8 cellular contexts compared by ENCODE assay signal in genomic region chr1:200558866-200559459, GRCh38.
DNase-seq lines count a peak whose midpoint lies in the region; ATAC-seq, FAIRE-seq and TF ChIP-seq lines count a peak whose summit lies in the region.

No MANE protein-coding gene starts in this region.

- no peaks in the 10 kb centered on the region for H3K27me3 Mint-ChIP-seq in CD4-positive, alpha-beta memory T cell
- no peaks in the 10 kb centered on the region for H3K27me3 Mint-ChIP-seq in stimulated activated memory B cell treated with anti-CD40 and anti-IgM and Interleukin-4, amounts not matched to agents 10 μg/mL and 1 μg/mL and 100 μg/mL, for 72 hours

- H3K36me3 ChIP-seq in CD4-positive, alpha-beta memory T cell (ENCODE audit: insufficient read depth, low read length): no peaks in the 10 kb centered on the region
- H3K36me3 ChIP-seq in K562 (ENCODE audit: control insufficient read depth, insufficient read depth, low read length): peaks cover 60% of the 10 kb centered on the region

- H2AFZ ChIP-seq in K562 (ENCODE audit: low read depth, low read length): no peak overlapping the region

- peak; percentile 89 for ATAC-seq in K562
- ATAC-seq in left colon: peak; percentile 56
- ATAC-seq in stimulated activated memory B cell treated with anti-CD40 and anti-IgM and Interleukin-4, amounts not matched to agents 10 μg/mL and 1 μg/mL and 100 μg/mL, for 72 hours: no peak
- ATAC-seq in GM19467 (IDR thresholded peaks at IDR 0.05; ENCODE audit: unreplicated experiment): no peak
- ATAC-seq in GM18502 (IDR thresholded peaks at IDR 0.05; ENCODE audit: poor library complexity, unreplicated experiment): no peak

- TF ChIP-seq CTCF in K562 (IDR thresholded peaks at IDR 0.05 in 2 of 3, conservative IDR thresholded peaks at IDR 0.05 in 1 of 3; ENCODE audit: insufficient read depth in 2 of 3, low read depth in 1 of 3, low read length in 3 of 3): peak; percentile 47 to 77 (median 62); a peak in 5 of 6 replicates

- no peak overlapping the region for H3K4me3 Mint-ChIP-seq in CD4-positive, alpha-beta memory T cell
- no peak overlapping the region for H3K4me3 Mint-ChIP-seq in stimulated activated memory B cell treated with anti-CD40 and anti-IgM and Interleukin-4, amounts not matched to agents 10 μg/mL and 1 μg/mL and 100 μg/mL, for 72 hours

- H3K9ac ChIP-seq in K562 (ENCODE audit: insufficient read depth in 1 of 2, low read depth in 2 of 2, low read length in 2 of 2): no peak overlapping the region

- H3K27ac ChIP-seq in CD4-positive, alpha-beta memory T cell (ENCODE audit: low read depth, low read length): no peak overlapping the region
- H3K27ac ChIP-seq in K562 (ENCODE audit: extremely low read depth, low read depth, low read length): no peak overlapping the region

- POLR2A ChIA-PET in CD4-positive, alpha-beta memory T cell (lab: Charles Lee; ENCODE audit: partially characterized antibody): no interaction called here
- POLR2A ChIA-PET in K562 (lab: Yijun Ruan, JAX): interaction anchor here (1.6 kb wide), 1 partner anchor 9 kb away, joined by 6 read pairs; no protein-coding TSS in a partner anchor

- no peak for TF ChIP-seq POLR2A in K562 (conservative IDR thresholded peaks at IDR 0.05)

- in situ Hi-C loops in K562 (cut with MboI): no loop called here

- TF ChIP-seq RAD21 in K562 (CRISPR knock-in tag; conservative IDR thresholded peaks at IDR 0.05 in 1 of 2, IDR thresholded peaks at IDR 0.05 in 1 of 2): peak; percentile 66 to 77

- no TSS peak for BruUV-seq in K562 (replicated peaks; lab: Mats Ljungman, UMichigan)

- no peak overlapping the region for H3K4me2 ChIP-seq in K562 (ENCODE audit: insufficient read depth, low read length)

- H3K4me1 Mint-ChIP-seq in CD4-positive, alpha-beta memory T cell: peaks cover 0 to 2% (median 0%) of the 10 kb centered on the region in 4 donors
- peaks cover 14% of the 10 kb centered on the region for H3K4me1 Mint-ChIP-seq in stimulated activated memory B cell treated with anti-CD40 and anti-IgM and Interleukin-4, amounts not matched to agents 10 μg/mL and 1 μg/mL and 100 μg/mL, for 72 hours

- DNase-seq in CD4-positive, alpha-beta memory T cell: peak in 4 of 5 donors; percentile 5 to 12 (median 10)
- DNase-seq in GM18507 (ENCODE audit: extremely low spot score, insufficient read length, low read depth): no peak
- peak; percentile 13 for DNase-seq in NCI-H2081 treated with DMSO at 0.1 percent for 48 hours (lab: John Stamatoyannopoulos, UW)
- peak in 2 of 4 experiments; percentile 28 to 57 for DNase-seq in K562 (ENCODE audit: extremely low read depth in 1 of 4, low spot score in 3 of 4)
- no peak for DNase-seq in left colon

- H3K4me1 ChIP-seq in CD4-positive, alpha-beta memory T cell (ENCODE audit: insufficient read depth, low read length): no peaks in the 10 kb centered on the region
- H3K4me1 ChIP-seq in K562 (replicated peaks in 1 of 2; ENCODE audit: control insufficient read depth in 2 of 2, insufficient read depth in 2 of 2, low read length in 2 of 2): no peaks in the 10 kb centered on the region

- H3K36me3 Mint-ChIP-seq in CD4-positive, alpha-beta memory T cell: no peaks in the 10 kb centered on the region
- no peaks in the 10 kb centered on the region for H3K36me3 Mint-ChIP-seq in stimulated activated memory B cell treated with anti-CD40 and anti-IgM and Interleukin-4, amounts not matched to agents 10 μg/mL and 1 μg/mL and 100 μg/mL, for 72 hours

- FAIRE-seq in GM18507 (lab: Jason Lieb, UNC) (peak; percentile 81), K562 (lab: Jason Lieb, UNC) (peak; percentile 69)

- CTCF ChIA-PET in CD4-positive, alpha-beta memory T cell (lab: Charles Lee; ENCODE audit: partially characterized antibody): interaction anchor here (0.8 to 2.7 kb wide), 18 partner anchors 8 to 281 kb away, joined by 3 to 15 read pairs (median 4); no protein-coding TSS in a partner anchor
- CTCF ChIA-PET in K562 (lab: Yijun Ruan, JAX; ENCODE audit: low intra/inter-chr PET ratio): interaction anchor here (0.8 to 2.7 kb wide), 6 partner anchors 244 to 560 kb away, joined by 3 to 28 read pairs (median 8); no protein-coding TSS in a partner anchor

- H3K27me3 ChIP-seq in CD4-positive, alpha-beta memory T cell (ENCODE audit: insufficient read depth, low read length): no peaks in the 10 kb centered on the region
- H3K27me3 ChIP-seq in K562 (ENCODE audit: control insufficient read depth in 2 of 2, insufficient read depth in 2 of 2, low read length in 2 of 2): no peaks in the 10 kb centered on the region

- H3K9me3 ChIP-seq in CD4-positive, alpha-beta memory T cell (ENCODE audit: control insufficient read depth in 1 of 2, low read length in 2 of 2): no peaks in the 10 kb centered on the region
- H3K9me3 ChIP-seq in K562 (replicated peaks; ENCODE audit: control insufficient read depth, insufficient read depth, low read depth, low read length): no peaks in the 10 kb centered on the region

- H3K9me1 ChIP-seq in K562 (ENCODE audit: control insufficient read depth, insufficient read depth, low read length): no peaks in the 10 kb centered on the region

- H3K79me2 ChIP-seq in K562 (ENCODE audit: control insufficient read depth, insufficient read depth, low read length): no peaks in the 10 kb centered on the region

- WGBS in K562 (ENCODE audit: insufficient coverage, low coverage, missing lambda C conversion rate): 24% methylated on average over 2 of the region's 2 CpGs

- no peak for TF ChIP-seq EP300 in K562 (IDR thresholded peaks at IDR 0.05; ENCODE audit: low read length)

- peak overlapping the region in 1 of 7 donors; percentile 65 for H3K27ac Mint-ChIP-seq in CD4-positive, alpha-beta memory T cell
- H3K27ac Mint-ChIP-seq in stimulated activated memory B cell treated with anti-CD40 and anti-IgM and Interleukin-4, amounts not matched to agents 10 μg/mL and 1 μg/mL and 100 μg/mL, for 72 hours: no peak overlapping the region

- intact Hi-C loops in CD4-positive, alpha-beta memory T cell (cut with micrococcal nuclease): loop anchor here (1.0 to 10.0 kb wide), 2 partner anchors 484 to 556 kb away; partner anchors contain the start of gene CACNA1S
- intact Hi-C loops in K562 (cut with micrococcal nuclease) (loop anchor here (1.0 to 5.0 kb wide), 2 partner anchors 63 to 244 kb away; partner anchors contain the start of gene KIF14), left colon (cut with DNase I, micrococcal nuclease) (no loop called here)

- H3K4me3 ChIP-seq in CD4-positive, alpha-beta memory T cell (ENCODE audit: low read length in 2 of 2): no peak overlapping the region
- no peak overlapping the region for H3K4me3 ChIP-seq in K562

- no peaks in the 10 kb centered on the region for H3K9me3 Mint-ChIP-seq in CD4-positive, alpha-beta memory T cell
- H3K9me3 Mint-ChIP-seq in stimulated activated memory B cell treated with anti-CD40 and anti-IgM and Interleukin-4, amounts not matched to agents 10 μg/mL and 1 μg/mL and 100 μg/mL, for 72 hours: no peaks in the 10 kb centered on the region

- no peaks in the 10 kb centered on the region for H4K20me1 ChIP-seq in K562 (replicated peaks; ENCODE audit: control insufficient read depth, insufficient read depth, low read length)

TF ChIP-seq in K562, 482 proteins besides CTCF, POLR2A, EP300 and RAD21 (continues in another document):
- TF ChIP-seq ZNF444 (CRISPR knock-in tag; IDR thresholded peaks at IDR 0.05): no peak
- no peak for TF ChIP-seq HDGF (IDR thresholded peaks at IDR 0.05)
- no peak for TF ChIP-seq USF1 (CRISPR knock-in tag; IDR thresholded peaks at IDR 0.05)
- TF ChIP-seq MYNN (IDR thresholded peaks at IDR 0.05): no peak
- TF ChIP-seq MYNN (CRISPR knock-in tag; IDR thresholded peaks at IDR 0.05): no peak
- TF ChIP-seq RBM39 (optimal IDR thresholded peaks at IDR 0.05; ENCODE audit: low read depth, low read length): no peak
- no peak for TF ChIP-seq FOXJ2 (tag; IDR thresholded peaks at IDR 0.05)
- no peak for TF ChIP-seq SLC30A9 (CRISPR knock-in tag; IDR thresholded peaks at IDR 0.05)
- no peak for TF ChIP-seq ZNF347 (CRISPR knock-in tag; IDR thresholded peaks at IDR 0.05; ENCODE audit: low read depth)
- 0 out of 2 replicates have a peak, but pooled peaks have one; percentile 23 for TF ChIP-seq DEAF1 (CRISPR knock-in tag; IDR thresholded peaks at IDR 0.05)
- TF ChIP-seq GABPB1 (CRISPR knock-in tag; IDR thresholded peaks at IDR 0.05): no peak
- TF ChIP-seq SNAPC5 (CRISPR knock-in tag; IDR thresholded peaks at IDR 0.05): no peak
- peak; percentile 61 for TF ChIP-seq SMC3 (conservative IDR thresholded peaks at IDR 0.05; ENCODE audit: insufficient read depth, low read depth, low read length)
- TF ChIP-seq HCFC1 (IDR thresholded peaks at IDR 0.05; ENCODE audit: low read depth, low read length): no peak
- TF ChIP-seq GATA2 (CRISPR knock-in tag; IDR thresholded peaks at IDR 0.05): no peak
- no peak for TF ChIP-seq ZNF232 (CRISPR knock-in tag; IDR thresholded peaks at IDR 0.05)
- TF ChIP-seq NELFE (IDR thresholded peaks at IDR 0.05; ENCODE audit: insufficient read depth, insufficient read length): no peak
- no peak for TF ChIP-seq TSC22D4 (tag; IDR thresholded peaks at IDR 0.05)
- TF ChIP-seq POU5F1 (IDR thresholded peaks at IDR 0.05; ENCODE audit: borderline replicate concordance, low read depth, low read length, partially characterized antibody): no peak
- no peak for TF ChIP-seq NR2C2 (CRISPR knock-in tag; IDR thresholded peaks at IDR 0.05)
- no peak for TF ChIP-seq NR2C2 (tag; IDR thresholded peaks at IDR 0.05)
- TF ChIP-seq ZZZ3 (IDR thresholded peaks at IDR 0.05): peak; percentile 56; the same call in 1 of the 2 replicates

Comparison
In these comparisons a context has a peak if more than half of its experiments do, and no peak if none do; other contexts are left out.
1. DNase-seq: peak in CD4-positive, alpha-beta memory T cell (4 of 5) and NCI-H2081 treated with DMSO at 0.1 percent for 48 hours (single experiment); none in GM18507 (single experiment) and left colon (0 of 2).
2. ATAC-seq: peak in K562 (single experiment) and left colon (single experiment); none in stimulated activated memory B cell treated with anti-CD40 and anti-IgM and Interleukin-4, amounts not matched to agents 10 μg/mL and 1 μg/mL and 100 μg/mL, for 72 hours (single experiment), GM19467 (single experiment) and GM18502 (single experiment).
3. intact Hi-C loops: an anchor here in CD4-positive, alpha-beta memory T cell (1.0 to 10.0 kb wide) and K562 (1.0 to 5.0 kb wide); none called in left colon.